23 cellular contexts compared by ENCODE assay signal in genomic region chr6:10808376-10808775, GRCh38. TPM values are rescaled to one million over a fixed set of nuclear protein-coding genes. Genes with fewer than 3 reads are reported as not detected.
DNase-seq lines count a peak whose midpoint lies in the region; ATAC-seq, FAIRE-seq and TF ChIP-seq lines count a peak whose summit lies in the region.
"Had no signal": no experiment of that assay in that cellular context is flagged by ENCODE, and none has a peak within 500 bp of the region (broad histone marks: within the 10 kb centered on the region; RNA-seq: fewer than 3 reads in every experiment).

No MANE protein-coding gene starts in this region.

- TF ChIP-seq POLR2A in K562 (conservative IDR thresholded peaks at IDR 0.05) (no peak), breast epithelium (IDR thresholded peaks at IDR 0.05) (no peak)

- in situ Hi-C loops in K562 (cut with MboI) = no loop called here

- 87% methylated on average over 4 of the region's 4 CpGs for WGBS in K562 (ENCODE audit: insufficient coverage, low coverage, missing lambda C conversion rate)

- TF ChIP-seq RAD21 in K562 (CRISPR knock-in tag; conservative IDR thresholded peaks at IDR 0.05 in 1 of 2, IDR thresholded peaks at IDR 0.05 in 1 of 2) = no peak

- H3K9me3 ChIP-seq in astrocyte (ENCODE audit: insufficient read depth, low read depth, low read length) (no peaks in the 10 kb centered on the region), K562 (replicated peaks; ENCODE audit: control insufficient read depth, insufficient read depth, low read depth, low read length) (no peaks in the 10 kb centered on the region), breast epithelium (no peaks in the 10 kb centered on the region)
- H3K9me3 ChIP-seq: BE2C, BLaER1 had no signal

- H3K4me3 ChIP-seq in astrocyte (ENCODE audit: insufficient read depth, low read depth, low read length) (no peak overlapping the region), K562 (no peak overlapping the region), breast epithelium (no peak overlapping the region)
- H3K4me3 ChIP-seq: BLaER1 had no signal

- H3K36me3 ChIP-seq in astrocyte (ENCODE audit: insufficient read depth, low read length) (no peaks in the 10 kb centered on the region), K562 (ENCODE audit: control insufficient read depth, insufficient read depth, low read length) (no peaks in the 10 kb centered on the region), breast epithelium (no peaks in the 10 kb centered on the region)
- H3K36me3 ChIP-seq: BE2C, BLaER1 had no signal

- H3K79me2 ChIP-seq in astrocyte (ENCODE audit: insufficient read depth, low read length) (no peaks in the 10 kb centered on the region), K562 (ENCODE audit: control insufficient read depth, insufficient read depth, low read length) (no peaks in the 10 kb centered on the region)

- DNase-seq in astrocyte (ENCODE audit: low read depth) (no peak), K562 (ENCODE audit: extremely low read depth in 1 of 4, low spot score in 3 of 4) (no peak), breast epithelium (ENCODE audit: low spot score in 2 of 2) (no peak), GM03348 (ENCODE audit: low spot score) (no peak)
- DNase-seq: 8988T; ACHN; BE2C; C1 segment of cervical spinal cord; CD4-positive, alpha-beta memory T cell; CD4-positive, CD25-positive, alpha-beta regulatory T cell; CD8-positive, alpha-beta memory T cell; COR-L47; DMS79 treated with DMSO at 0.1 percent for 48 hours; GDM1 had no signal

- H3K27me3 ChIP-seq in astrocyte (ENCODE audit: insufficient read depth, low read length) (no peaks in the 10 kb centered on the region), K562 (ENCODE audit: control insufficient read depth in 2 of 2, insufficient read depth in 2 of 2, low read length in 2 of 2) (no peaks in the 10 kb centered on the region), breast epithelium (no peaks in the 10 kb centered on the region)
- H3K27me3 ChIP-seq: BE2C, BLaER1 had no signal

- no peak for TF ChIP-seq EP300 in K562 (IDR thresholded peaks at IDR 0.05; ENCODE audit: low read length)

- no peak overlapping the region for H3K27ac Mint-ChIP-seq in astrocyte (ENCODE audit: unreplicated experiment)
- H3K27ac Mint-ChIP-seq: CD4-positive, alpha-beta memory T cell; CD4-positive, CD25-positive, alpha-beta regulatory T cell; CD8-positive, alpha-beta memory T cell had no signal

- H3K4me1 ChIP-seq in astrocyte (ENCODE audit: insufficient read depth, low read length) (no peaks in the 10 kb centered on the region), K562 (replicated peaks in 1 of 2; ENCODE audit: control insufficient read depth in 2 of 2, insufficient read depth in 2 of 2, low read length in 2 of 2) (no peaks in the 10 kb centered on the region; a peak in 1 of 5 replicates), breast epithelium (no peaks in the 10 kb centered on the region)
- H3K4me1 ChIP-seq: BE2C, BLaER1 had no signal

- CTCF ChIA-PET in K562 (lab: Yijun Ruan, JAX; ENCODE audit: low intra/inter-chr PET ratio) = interaction anchor here (0.6 kb wide), 1 partner anchor 16 kb away, joined by 3 read pairs; no protein-coding TSS in a partner anchor

- no peak for ATAC-seq in K562
- no peak for ATAC-seq in HG02610 (IDR thresholded peaks at IDR 0.05; ENCODE audit: unreplicated experiment)
- no peak for ATAC-seq in GM21360 (IDR thresholded peaks at IDR 0.05; ENCODE audit: unreplicated experiment)

- no peak overlapping the region for H3K4me2 ChIP-seq in astrocyte (ENCODE audit: low read length)
- H3K4me2 ChIP-seq in K562 (ENCODE audit: insufficient read depth, low read length) = no peak overlapping the region
- H3K4me2 ChIP-seq: BLaER1 had no signal

- H3K9me3 Mint-ChIP-seq in astrocyte (ENCODE audit: unreplicated experiment) = no peaks in the 10 kb centered on the region
- H3K9me3 Mint-ChIP-seq: CD4-positive, alpha-beta memory T cell; CD4-positive, CD25-positive, alpha-beta regulatory T cell; CD8-positive, alpha-beta memory T cell had no signal

- FAIRE-seq in G401.6 (lab: Jason Lieb, UNC) (peak; percentile 33), astrocyte (lab: Jason Lieb, UNC) (peak; percentile 29), K562 (lab: Jason Lieb, UNC) (no peak)
- FAIRE-seq: A204.1, GM12892, GM18507 had no signal

- H3K4me1 Mint-ChIP-seq in astrocyte (ENCODE audit: low read depth, unreplicated experiment) = no peaks in the 10 kb centered on the region
- H3K4me1 Mint-ChIP-seq: CD4-positive, alpha-beta memory T cell; CD4-positive, CD25-positive, alpha-beta regulatory T cell; CD8-positive, alpha-beta memory T cell had no signal

- H3K27ac ChIP-seq in astrocyte (ENCODE audit: low read depth, low read length) (no peak overlapping the region), K562 (ENCODE audit: extremely low read depth, low read depth, low read length) (no peak overlapping the region), breast epithelium (no peak overlapping the region)
- H3K27ac ChIP-seq: BLaER1 had no signal

- no peaks in the 10 kb centered on the region for H4K20me1 ChIP-seq in astrocyte (ENCODE audit: insufficient read depth, low read length)
- no peaks in the 10 kb centered on the region for H4K20me1 ChIP-seq in K562 (replicated peaks; ENCODE audit: control insufficient read depth, insufficient read depth, low read length)
- H4K20me1 ChIP-seq: BLaER1 had no signal

- H2AFZ ChIP-seq in astrocyte (ENCODE audit: low read depth, low read length) = no peak overlapping the region
- no peak overlapping the region for H2AFZ ChIP-seq in K562 (ENCODE audit: low read depth, low read length)

- no peaks in the 10 kb centered on the region for H3K9me1 ChIP-seq in K562 (ENCODE audit: control insufficient read depth, insufficient read depth, low read length)

- no peak overlapping the region for H3K4me3 Mint-ChIP-seq in astrocyte (ENCODE audit: unreplicated experiment)
- H3K4me3 Mint-ChIP-seq: CD14-positive monocyte; CD4-positive, alpha-beta memory T cell; CD4-positive, CD25-positive, alpha-beta regulatory T cell; CD8-positive, alpha-beta memory T cell had no signal

- no TSS peak for BruUV-seq in K562 (replicated peaks; lab: Mats Ljungman, UMichigan)

- H3K27me3 Mint-ChIP-seq in astrocyte (ENCODE audit: low read depth, unreplicated experiment) = no peaks in the 10 kb centered on the region
- H3K27me3 Mint-ChIP-seq: CD4-positive, alpha-beta memory T cell; CD4-positive, CD25-positive, alpha-beta regulatory T cell; CD8-positive, alpha-beta memory T cell had no signal

- no peaks in the 10 kb centered on the region for H3K36me3 Mint-ChIP-seq in astrocyte (ENCODE audit: low read depth, unreplicated experiment)

- no peak for TF ChIP-seq CTCF in astrocyte (IDR thresholded peaks at IDR 0.05; ENCODE audit: insufficient read depth, low read depth, low read length)
- no peak for TF ChIP-seq CTCF in K562 (IDR thresholded peaks at IDR 0.05 in 2 of 3, conservative IDR thresholded peaks at IDR 0.05 in 1 of 3; ENCODE audit: insufficient read depth in 2 of 3, low read depth in 1 of 3, low read length in 3 of 3)
- no peak for TF ChIP-seq CTCF in breast epithelium (IDR thresholded peaks at IDR 0.05)

- POLR2A ChIA-PET in K562 (lab: Yijun Ruan, JAX) = no interaction called here

- H3K9ac ChIP-seq in astrocyte (ENCODE audit: low read length) = no peak overlapping the region
- no peak overlapping the region for H3K9ac ChIP-seq in K562 (ENCODE audit: insufficient read depth in 1 of 2, low read depth in 2 of 2, low read length in 2 of 2)
- H3K9ac ChIP-seq: BLaER1 had no signal

- intact Hi-C loops in K562 (cut with micrococcal nuclease) = no loop called here
- intact Hi-C loops in breast epithelium (cut with DNase I; ENCODE audit: low total_unique reads) = no loop called here

TF ChIP-seq in K562, 482 proteins besides CTCF, POLR2A, EP300 and RAD21:
- TF ChIP-seq ZKSCAN1 (IDR thresholded peaks at IDR 0.05; ENCODE audit: low read depth, low read length) = peak; percentile 78
- no peak for TF ChIP-seq SREBF1 (IDR thresholded peaks at IDR 0.05; ENCODE audit: borderline replicate concordance, low read depth, low read length)
- no peak for TF ChIP-seq XRCC4 (IDR thresholded peaks at IDR 0.05; ENCODE audit: extremely low read depth, insufficient read depth, insufficient read length)
- TF ChIP-seq HDAC6 (IDR thresholded peaks at IDR 0.05; ENCODE audit: low read depth, low read length) = no peak
- TF ChIP-seq ZNF175 (CRISPR knock-in tag; IDR thresholded peaks at IDR 0.05; ENCODE audit: low read depth) = no peak
- TF ChIP-seq SMAD2 (IDR thresholded peaks at IDR 0.05; ENCODE audit: low read depth, low read length) = no peak
- no peak for TF ChIP-seq POLR2B (IDR thresholded peaks at IDR 0.05; ENCODE audit: low read depth, partially characterized antibody)
- TF ChIP-seq ZNF24 (IDR thresholded peaks at IDR 0.05) = peak; percentile 89

RNA-seq across cellular contexts. Expression of gene MAK, which starts 30.0 kb away (rescaled TPM):
- total RNA-seq in astrocyte (0.05 TPM in 1 of 2 replicates, not detected in the other), K562 (2014; rRNA removed) (0.41 TPM in 2 replicates), K562 (2014; rRNA removed; fragmentation: Illumina TruSeq; extraction: Trizol) (0.55 and 0.67 TPM in 2 replicates), K562 (2015; rRNA removed; fragmentation: Illumina TruSeq; extraction: Trizol) (0.41 and 0.51 TPM in 2 replicates), K562 (2021) (0.54 and 0.64 TPM in 2 replicates), breast epithelium (under 1 TPM; 0.16 to 0.98 (median 0.59) TPM)
- 0.51 and 1.5 TPM in 2 replicates for total RNA-seq in K562 (2011; cell fraction: chromatin; rRNA removed; ENCODE audit: low replicate concordance)
- 0.17 and 0.26 TPM in 2 replicates for total RNA-seq in K562 (2011; cell fraction: nucleolus; rRNA removed)
- 0.31 and 0.59 TPM in 2 replicates for total RNA-seq in K562 (2011; cell fraction: nucleoplasm; rRNA removed)
- polyA plus RNA-seq in K562 (2011; rRNA removed) (0.18 and 0.31 TPM in 2 replicates), K562 (2014; fragmentation: Illumina TruSeq; extraction: Trizol) (0.55 and 0.58 TPM in 2 replicates), K562 (2014; fragmentation: Nextera tagmentation; extraction: Ambion mirVana) (1 to 10 TPM in 1 of 2 experiments, under 1 TPM in 1; 0.53 to 1.1 TPM), K562 (2014; rRNA removed) (0.25 and 0.43 TPM in 2 replicates)
- polyA plus RNA-seq in K562 (2011; cell fraction: cytosol; rRNA removed) = 0.10 TPM in 1 of 2 replicates, not detected in the other
- polyA plus RNA-seq in K562 (2011; cell fraction: nucleus; rRNA removed) = 0.14 and 0.18 TPM in 2 replicates
- polyA plus RNA-seq in K562 (2012) = 0.43 and 0.50 TPM in 2 replicates
- 0.15 and 0.42 TPM in 2 replicates for polyA minus RNA-seq in K562 (2011; rRNA and poly(A)+ RNA removed)
- 0.27 and 0.38 TPM in 2 replicates for polyA minus RNA-seq in K562 (2011; cell fraction: cytosol; rRNA and poly(A)+ RNA removed)
- 0.22 and 0.27 TPM in 2 replicates for polyA minus RNA-seq in K562 (2011; cell fraction: nucleus; rRNA and poly(A)+ RNA removed)
- total RNA-seq: CD4-positive, alpha-beta memory T cell had no signal
- polyA plus RNA-seq: AG04450; CD8-positive, alpha-beta memory T cell had no signal
